8 cellular contexts compared by ENCODE assay signal in the genomic region with DNA sequence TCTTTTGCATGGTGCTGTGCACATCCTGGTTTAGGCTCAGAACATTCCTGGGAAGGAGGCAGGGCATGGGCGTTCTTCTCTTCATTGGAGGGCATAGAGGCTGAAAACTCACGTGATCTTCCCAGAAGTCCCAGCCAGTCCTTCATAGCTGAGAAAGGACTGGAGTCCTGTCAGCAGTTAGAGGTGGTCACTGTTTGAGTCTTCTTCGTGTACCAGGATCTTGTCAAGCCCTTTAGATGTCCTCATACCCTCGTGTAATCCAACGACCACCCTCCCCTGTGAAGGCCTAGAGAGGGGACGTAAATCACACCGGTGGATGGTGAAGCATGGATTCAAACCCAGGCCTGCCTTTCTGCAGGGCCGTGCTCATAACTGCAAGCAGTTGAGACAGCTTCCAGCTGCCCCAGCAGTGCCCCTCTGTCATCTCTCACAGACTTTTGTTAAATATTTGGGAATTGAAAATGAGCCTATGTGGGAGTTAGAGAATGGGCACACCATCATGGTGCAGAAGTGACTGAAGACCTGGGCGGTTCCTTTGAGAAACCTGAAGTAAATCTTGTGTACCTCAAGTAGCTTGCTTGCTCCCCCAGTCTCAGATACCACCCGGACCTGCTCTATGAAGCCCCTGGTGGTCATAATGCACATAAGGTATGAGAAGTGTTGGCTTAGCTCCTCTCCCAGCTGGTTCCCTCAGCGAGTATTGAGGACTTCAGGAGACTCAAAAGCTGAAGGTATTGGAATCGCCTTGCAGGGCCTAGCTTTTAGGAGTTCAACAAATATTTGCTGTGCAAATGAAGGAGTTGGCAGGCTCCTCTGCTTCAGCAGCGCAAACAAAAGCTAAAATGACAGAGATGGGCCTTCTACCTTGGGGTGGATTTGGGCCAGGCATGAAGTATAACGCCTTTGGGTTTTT. TPM values are rescaled to one million over a fixed set of nuclear protein-coding genes. Genes with fewer than 3 reads are reported as not detected.
A peak's percentile ranks its signal among the peaks of the same experiment; 100 is the strongest.
DNase-seq lines count a peak whose midpoint lies in the region; ATAC-seq and TF ChIP-seq lines count a peak whose summit lies in the region.

No MANE protein-coding gene starts in this region.

- H3K27ac Mint-ChIP-seq in dendritic cell treated with granulocyte-macrophage colony-stimulating factor and Interleukin-4, amounts not matched to agents 40 ng/mL and 50 ng/mL, for 4 days, result peak overlapping the region; percentile 11
- H3K27ac Mint-ChIP-seq in naive thymus-derived CD8-positive, alpha-beta T cell, result peak overlapping the region in 9 of 10 donors; percentile 30 to 88 (median 49)

- peaks cover 63% of the 10 kb centered on the region for H3K27me3 Mint-ChIP-seq in dendritic cell treated with granulocyte-macrophage colony-stimulating factor and Interleukin-4, amounts not matched to agents 40 ng/mL and 50 ng/mL, for 4 days
- no peaks in the 10 kb centered on the region for H3K27me3 Mint-ChIP-seq in naive thymus-derived CD8-positive, alpha-beta T cell

- peak overlapping the region; percentile 86 for H3K27ac ChIP-seq in VCaP
- H3K27ac ChIP-seq in vagina, result no peak overlapping the region
- no peak overlapping the region for H3K27ac ChIP-seq in tibial artery

- H3K9me3 Mint-ChIP-seq in dendritic cell treated with granulocyte-macrophage colony-stimulating factor and Interleukin-4, amounts not matched to agents 40 ng/mL and 50 ng/mL, for 4 days, result peaks cover 16% of the 10 kb centered on the region
- no peaks in the 10 kb centered on the region for H3K9me3 Mint-ChIP-seq in naive thymus-derived CD8-positive, alpha-beta T cell

- no peaks in the 10 kb centered on the region for H3K36me3 ChIP-seq in vagina
- no peaks in the 10 kb centered on the region for H3K36me3 ChIP-seq in tibial artery

- POLR2A ChIA-PET in naive thymus-derived CD8-positive, alpha-beta T cell (lab: Charles Lee), result interaction anchor here (0.5 to 2.2 kb wide), 2 partner anchors 49 to 325 kb away, joined by 3 to 10 read pairs; no protein-coding TSS in a partner anchor

- H3K4me3 Mint-ChIP-seq in dendritic cell treated with granulocyte-macrophage colony-stimulating factor and Interleukin-4, amounts not matched to agents 40 ng/mL and 50 ng/mL, for 4 days, result peak overlapping the region; percentile 80
- H3K4me3 Mint-ChIP-seq in naive thymus-derived CD8-positive, alpha-beta T cell, result peak overlapping the region; percentile 82 to 90 (median 86)

- intact Hi-C loops in dendritic cell treated with granulocyte-macrophage colony-stimulating factor and Interleukin-4, amounts not matched to agents 40 ng/mL and 50 ng/mL, for 4 days (cut with micrococcal nuclease), result no loop called here
- intact Hi-C loops in vagina (cut with DNase I), result no loop called here
- intact Hi-C loops in tibial artery (cut with DNase I; ENCODE audit: low total_unique reads), result no loop called here

- H3K4me3 ChIP-seq in vagina (peak overlapping the region; percentile 51 to 60), tibial artery (peak overlapping the region in 1 of 2 donors; percentile 74)

- H3K27me3 ChIP-seq in vagina (no peaks in the 10 kb centered on the region), tibial artery (no peaks in the 10 kb centered on the region)

- H3K9me3 ChIP-seq in vagina, result peaks cover 4% of the 10 kb centered on the region
- H3K9me3 ChIP-seq in tibial artery, result peaks cover 0 to 10% (median 0%) of the 10 kb centered on the region in 3 donors

- peak; percentile 5 for DNase-seq in NCI-H1436 (lab: John Stamatoyannopoulos, UW)
- no peak for DNase-seq in NCI-H1436 treated with DMSO at 0.1 percent for 48 hours (lab: John Stamatoyannopoulos, UW)
- DNase-seq in LoVo (ENCODE audit: low spot score), result peak; percentile 69
- peak; percentile 15 to 71 (median 52) for DNase-seq in naive thymus-derived CD8-positive, alpha-beta T cell
- no peak for DNase-seq in vagina (ENCODE audit: extremely low spot score in 2 of 2)
- DNase-seq in tibial artery, result no peak

- H3K4me1 ChIP-seq in vagina, result peaks cover 15% of the 10 kb centered on the region
- peaks cover 0 to 17% (median 12%) of the 10 kb centered on the region in 4 donors for H3K4me1 ChIP-seq in tibial artery

- peaks cover 23% of the 10 kb centered on the region for H3K4me1 Mint-ChIP-seq in dendritic cell treated with granulocyte-macrophage colony-stimulating factor and Interleukin-4, amounts not matched to agents 40 ng/mL and 50 ng/mL, for 4 days (ENCODE audit: low read depth)
- peaks cover 32 to 77% (median 33%) of the 10 kb centered on the region in 4 donors for H3K4me1 Mint-ChIP-seq in naive thymus-derived CD8-positive, alpha-beta T cell

- TF ChIP-seq POLR2A in vagina (IDR thresholded peaks at IDR 0.05), result no peak

- H3K36me3 Mint-ChIP-seq in dendritic cell treated with granulocyte-macrophage colony-stimulating factor and Interleukin-4, amounts not matched to agents 40 ng/mL and 50 ng/mL, for 4 days (ENCODE audit: low read depth), result no peaks in the 10 kb centered on the region
- peaks cover 0 to 8% (median 6%) of the 10 kb centered on the region in 3 donors for H3K36me3 Mint-ChIP-seq in naive thymus-derived CD8-positive, alpha-beta T cell

- peak; percentile 61 for TF ChIP-seq CTCF in VCaP (conservative IDR thresholded peaks at IDR 0.05)
- TF ChIP-seq CTCF in vagina (IDR thresholded peaks at IDR 0.05), result peak in 1 of 3 experiments; percentile 10
- no peak for TF ChIP-seq CTCF in tibial artery (IDR thresholded peaks at IDR 0.05)

- peak; percentile 59 to 69 for ATAC-seq in naive thymus-derived CD8-positive, alpha-beta T cell

RNA-seq across cellular contexts. Expression of a gene that starts 1.4 kb away (rescaled TPM):
- 1 to 10 TPM; 2.0 to 2.2 TPM for total RNA-seq in naive thymus-derived CD8-positive, alpha-beta T cell
- polyA plus RNA-seq in naive thymus-derived CD8-positive, alpha-beta T cell, result 1 to 10 TPM; 2.8 to 8.6 (median 3.8) TPM
- 4.7 TPM for total RNA-seq in vagina

Comparison
In these comparisons a context has a peak if more than half of its experiments do, and no peak if none do; other contexts are left out.
1. DNase-seq: peak in NCI-H1436 (single experiment), LoVo (single experiment) and naive thymus-derived CD8-positive, alpha-beta T cell (10 of 10); none in NCI-H1436 treated with DMSO at 0.1 percent for 48 hours (single experiment), vagina (0 of 2) and tibial artery (0 of 2).